Comparison of ENCODE assay signal across 28 cellular contexts in the genomic region with DNA sequence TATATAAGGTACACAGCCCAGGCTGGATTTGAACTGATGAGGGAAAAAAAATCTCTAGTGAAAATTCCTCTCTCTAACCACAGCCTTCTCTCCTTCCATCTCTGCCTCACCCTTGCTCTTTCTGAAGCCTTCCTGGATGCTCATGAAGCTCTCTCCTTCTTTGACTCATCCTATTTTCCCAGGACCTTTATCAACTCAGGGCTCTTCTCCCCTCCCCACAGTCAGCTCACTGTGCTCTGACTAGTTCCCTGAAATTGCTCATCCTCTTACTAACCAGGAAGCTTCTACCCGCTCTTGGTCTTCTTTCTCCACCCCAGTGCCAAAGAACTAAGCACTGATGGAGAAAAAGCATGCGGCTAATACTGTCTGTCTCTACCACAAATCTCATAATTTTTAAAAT. TPM values are rescaled to one million over a fixed set of nuclear protein-coding genes. Genes with fewer than 3 reads are reported as not detected.
A peak's percentile ranks its signal among the peaks of the same experiment; 100 is the strongest.
DNase-seq lines count a peak whose midpoint lies in the region; ATAC-seq, FAIRE-seq and TF ChIP-seq lines count a peak whose summit lies in the region.
"Had no signal": no experiment of that assay in that cellular context is flagged by ENCODE, and none has a peak within 500 bp of the region (broad histone marks: within the 10 kb centered on the region; RNA-seq: fewer than 3 reads in every experiment).

No MANE protein-coding gene starts in this region.

- H3K9me3 Mint-ChIP-seq in astrocyte (ENCODE audit: unreplicated experiment), result peaks cover 2% of the 10 kb centered on the region
- H3K9me3 Mint-ChIP-seq: stimulated activated naive CD8-positive, alpha-beta T cell treated with anti-CD3 and anti-CD28 coated beads, Interleukin-15, Interleukin-2, amounts not matched to agents 100 ng/mL and 50 ng/mL, for 24 hours had no signal

- no peaks in the 10 kb centered on the region for H3K27me3 ChIP-seq in astrocyte (ENCODE audit: insufficient read depth, low read length)
- H3K27me3 ChIP-seq: ascending aorta, transverse colon had no signal

- H4K20me1 ChIP-seq in astrocyte (ENCODE audit: insufficient read depth, low read length), result no peaks in the 10 kb centered on the region

- H3K4me2 ChIP-seq in astrocyte (ENCODE audit: low read length), result no peak overlapping the region
- H3K4me2 ChIP-seq: A549 had no signal

- no peak overlapping the region for H3K27ac Mint-ChIP-seq in astrocyte (ENCODE audit: unreplicated experiment)
- H3K27ac Mint-ChIP-seq: naive B cell; stimulated activated naive CD8-positive, alpha-beta T cell treated with anti-CD3 and anti-CD28 coated beads, Interleukin-15, Interleukin-2, amounts not matched to agents 100 ng/mL and 50 ng/mL, for 24 hours had no signal

- H3K27me3 Mint-ChIP-seq in astrocyte (ENCODE audit: low read depth, unreplicated experiment), result peaks cover 1% of the 10 kb centered on the region
- H3K27me3 Mint-ChIP-seq: naive B cell; stimulated activated naive CD8-positive, alpha-beta T cell treated with anti-CD3 and anti-CD28 coated beads, Interleukin-15, Interleukin-2, amounts not matched to agents 100 ng/mL and 50 ng/mL, for 24 hours had no signal

- no peaks in the 10 kb centered on the region for H3K4me1 Mint-ChIP-seq in astrocyte (ENCODE audit: low read depth, unreplicated experiment)
- H3K4me1 Mint-ChIP-seq: naive B cell had no signal

- no peak overlapping the region for H2AFZ ChIP-seq in astrocyte (ENCODE audit: low read depth, low read length)

- no peaks in the 10 kb centered on the region for H3K4me1 ChIP-seq in astrocyte (ENCODE audit: insufficient read depth, low read length)
- H3K4me1 ChIP-seq: A549, ascending aorta, esophagus muscularis mucosa, spleen had no signal

- H3K4me3 Mint-ChIP-seq in astrocyte (ENCODE audit: unreplicated experiment), result no peak overlapping the region
- H3K4me3 Mint-ChIP-seq: naive B cell; stimulated activated naive CD8-positive, alpha-beta T cell treated with anti-CD3 and anti-CD28 coated beads, Interleukin-15, Interleukin-2, amounts not matched to agents 100 ng/mL and 50 ng/mL, for 24 hours had no signal

- H3K9me3 ChIP-seq in astrocyte (ENCODE audit: insufficient read depth, low read depth, low read length), result no peaks in the 10 kb centered on the region
- H3K9me3 ChIP-seq: A549, ascending aorta, esophagus muscularis mucosa, spleen, transverse colon had no signal

- H3K4me3 ChIP-seq in AG09309 (ENCODE audit: control insufficient read depth, low read depth, low read length) (no peak overlapping the region), astrocyte (ENCODE audit: insufficient read depth, low read depth, low read length) (no peak overlapping the region)
- H3K4me3 ChIP-seq: A549, ascending aorta, esophagus muscularis mucosa, spleen, transverse colon had no signal

- H3K36me3 ChIP-seq in astrocyte (ENCODE audit: insufficient read depth, low read length), result no peaks in the 10 kb centered on the region
- H3K36me3 ChIP-seq: esophagus muscularis mucosa, spleen, transverse colon had no signal

- peak; percentile 17 for DNase-seq in AG09309 (ENCODE audit: low read depth)
- DNase-seq in HS-5 (ENCODE audit: low read depth), result peak; percentile 31
- DNase-seq in astrocyte (ENCODE audit: low read depth), result peak; percentile 48
- peak; percentile 68 for DNase-seq in kidney tubule cell (ENCODE audit: low spot score)
- DNase-seq in HT-29 (ENCODE audit: low spot score), result no peak
- no peak for DNase-seq in DMS53 (lab: John Stamatoyannopoulos, UW)
- DNase-seq in NOMO-1 treated with dmso at 0.1 percent for 144 hours (lab: John Stamatoyannopoulos, UW; ENCODE audit: unreplicated experiment), result no peak
- DNase-seq: activated CD4-positive, alpha-beta T cell treated with anti-CD3 and anti-CD28 coated beads for 4 hours; activated naive CD4-positive, alpha-beta T cell treated with anti-CD3 and anti-CD28 coated beads, Interleukin-2, amount 50 U/mL, for 16 hours; activated T-cell treated with anti-CD3 and anti-CD28 coated beads, Interleukin-2, amount 50 U/mL, for 48 hours; C1 segment of cervical spinal cord; effector CD4-positive, alpha-beta T cell; KBM-7; mesendoderm; naive B cell; NCI-H187; nucleus accumbens; SHP77 treated with DMSO at 0.1 percent for 48 hours; spleen; stimulated activated CD4-positive, alpha-beta T cell treated with anti-CD3 and anti-CD28 coated beads, Interleukin-4, amount 100 ng/mL, for 1 hour; T-helper 1 cell; transverse colon had no signal

- TF ChIP-seq CTCF in AG09309 (IDR thresholded peaks at IDR 0.05; ENCODE audit: control insufficient read depth, insufficient read depth, low read depth, low read length, missing control alignments) (no peak), astrocyte (IDR thresholded peaks at IDR 0.05; ENCODE audit: insufficient read depth, low read depth, low read length) (no peak)

- no peaks in the 10 kb centered on the region for H3K79me2 ChIP-seq in astrocyte (ENCODE audit: insufficient read depth, low read length)

- FAIRE-seq in astrocyte (lab: Jason Lieb, UNC), result peak; percentile 87
- FAIRE-seq: A549, H1 had no signal

- no peaks in the 10 kb centered on the region for H3K36me3 Mint-ChIP-seq in astrocyte (ENCODE audit: low read depth, unreplicated experiment)
- H3K36me3 Mint-ChIP-seq: naive B cell had no signal

- no peak overlapping the region for H3K27ac ChIP-seq in astrocyte (ENCODE audit: low read depth, low read length)
- H3K27ac ChIP-seq: A549, esophagus muscularis mucosa, spleen, transverse colon had no signal

- ATAC-seq in GM19463 (IDR thresholded peaks at IDR 0.05; ENCODE audit: unreplicated experiment), result no peak
- ATAC-seq: A549 had no signal

- H3K9ac ChIP-seq in astrocyte (ENCODE audit: low read length), result no peak overlapping the region

RNA-seq across cellular contexts. Expression of gene ERG, which starts 46.4 kb away (rescaled TPM):
- total RNA-seq in astrocyte, result 0.84 and 1.9 TPM in 2 replicates
- total RNA-seq in HT-29 (2014; rRNA removed; shearing (Covaris generic)), result not detected in 2 replicates

Comparison
In these comparisons a context has a peak if more than half of its experiments do, and no peak if none do; other contexts are left out.
1. DNase-seq: peak in AG09309 (single experiment), HS-5 (single experiment), astrocyte (single experiment) and kidney tubule cell (single experiment); none in HT-29 (single experiment), DMS53 (single experiment) and NOMO-1 treated with dmso at 0.1 percent for 144 hours (single experiment).